In genomic region chr1:54274881-54275280, GRCh38 we compare ENCODE assay signal across 1 cellular context.
TF ChIP-seq lines count a peak whose summit lies in the region.

No MANE protein-coding gene starts in this region.

TF ChIP-seq in H1, 55 proteins besides CTCF, POLR2A, EP300 and RAD21 (continued from another document):
- TF ChIP-seq CHD7 (IDR thresholded peaks at IDR 0.05; ENCODE audit: insufficient replicate concordance, low read length) = no peak
- TF ChIP-seq CTBP2 (IDR thresholded peaks at IDR 0.05; ENCODE audit: borderline replicate concordance, insufficient read depth, insufficient read length, low read length) = no peak
- TF ChIP-seq TBP (IDR thresholded peaks at IDR 0.05; ENCODE audit: low read depth, low read length) = no peak
- TF ChIP-seq MAFK (IDR thresholded peaks at IDR 0.05; ENCODE audit: low read depth, low read length) = no peak
- no peak for TF ChIP-seq JUND (IDR thresholded peaks at IDR 0.05; ENCODE audit: low read length)
- TF ChIP-seq SIRT6 (IDR thresholded peaks at IDR 0.05; ENCODE audit: low read length) = no peak
- no peak for TF ChIP-seq BACH1 (IDR thresholded peaks at IDR 0.05; ENCODE audit: low read length)
- no peak for TF ChIP-seq RFX5 (IDR thresholded peaks at IDR 0.05; ENCODE audit: borderline replicate concordance, low read depth, low read length)
- no peak for TF ChIP-seq SIX5 (IDR thresholded peaks at IDR 0.05; ENCODE audit: low read depth, low read length)
- TF ChIP-seq JUN (IDR thresholded peaks at IDR 0.05; ENCODE audit: low read depth, low read length) = no peak
- TF ChIP-seq ATF2 (IDR thresholded peaks at IDR 0.05; ENCODE audit: low read length) = no peak
- no peak for TF ChIP-seq EZH2 (IDR thresholded peaks at IDR 0.05; ENCODE audit: low read depth, low read length, severe bottlenecking)
- no peak for TF ChIP-seq E2F6 (IDR thresholded peaks at IDR 0.05)
- no peak for TF ChIP-seq CBX5 (IDR thresholded peaks at IDR 0.05; ENCODE audit: low read depth, low read length)
- TF ChIP-seq POU5F1 (IDR thresholded peaks at IDR 0.05; ENCODE audit: low read depth, low read length) = no peak
- no peak for TF ChIP-seq MAX (IDR thresholded peaks at IDR 0.05)
- no peak for TF ChIP-seq RBBP5 (IDR thresholded peaks at IDR 0.05; ENCODE audit: borderline replicate concordance, low read depth, low read length)
- TF ChIP-seq BCL11A (IDR thresholded peaks at IDR 0.05; ENCODE audit: low read depth in 2 of 2, low read length in 2 of 2) = no peak
- no peak for TF ChIP-seq USF2 (IDR thresholded peaks at IDR 0.05; ENCODE audit: low read length)
